In genomic region chr3:172675371-172676193, GRCh38 we compare ENCODE assay signal across 8 cellular contexts. TPM values are rescaled to one million over a fixed set of nuclear protein-coding genes. Genes with fewer than 3 reads are reported as not detected.
A peak's percentile ranks its signal among the peaks of the same experiment; 100 is the strongest.
DNase-seq lines count a peak whose midpoint lies in the region; ATAC-seq, FAIRE-seq and TF ChIP-seq lines count a peak whose summit lies in the region.

No MANE protein-coding gene starts in this region.

- H3K36me3 Mint-ChIP-seq in T-helper 17 cell (ENCODE audit: low read depth) = no peaks in the 10 kb centered on the region

- FAIRE-seq in K562 (lab: Jason Lieb, UNC) = peak; percentile 86

- peak; percentile 19 for DNase-seq in BE2C
- peak; percentile 53 for DNase-seq in GM20000 (ENCODE audit: low spot score)
- DNase-seq in NCI-H226 = peak; percentile 28
- DNase-seq in K562 (ENCODE audit: extremely low read depth in 1 of 4, low spot score in 3 of 4) = peak; percentile 39 to 65 (median 42)
- DNase-seq in left kidney (ENCODE audit: low read depth, low spot score) = peak; percentile 70
- no peak for DNase-seq in putamen (ENCODE audit: low spot score)
- DNase-seq in T-helper 17 cell = no peak

- H3K27me3 ChIP-seq in BE2C = no peaks in the 10 kb centered on the region
- no peaks in the 10 kb centered on the region for H3K27me3 ChIP-seq in K562 (ENCODE audit: control insufficient read depth in 2 of 2, insufficient read depth in 2 of 2, low read length in 2 of 2)

- no peak overlapping the region for H3K4me3 ChIP-seq in BE2C (ENCODE audit: low read depth, low read length)
- H3K4me3 ChIP-seq in K562 = no peak overlapping the region

- no peaks in the 10 kb centered on the region for H3K9me3 ChIP-seq in BE2C
- H3K9me3 ChIP-seq in K562 (replicated peaks; ENCODE audit: control insufficient read depth, insufficient read depth, low read depth, low read length) = no peaks in the 10 kb centered on the region
- no peaks in the 10 kb centered on the region for H3K9me3 ChIP-seq in T-helper 17 cell (ENCODE audit: control insufficient read depth, low read length, poor library complexity, severe bottlenecking)

- no peaks in the 10 kb centered on the region for H3K27me3 Mint-ChIP-seq in T-helper 17 cell

- 14% methylated on average over 7 of the region's 7 CpGs for WGBS in K562 (ENCODE audit: insufficient coverage, low coverage, missing lambda C conversion rate)

- H3K4me1 ChIP-seq in BE2C (no peaks in the 10 kb centered on the region), K562 (replicated peaks in 1 of 2; ENCODE audit: control insufficient read depth in 2 of 2, insufficient read depth in 2 of 2, low read length in 2 of 2) (no peaks in the 10 kb centered on the region)

- TF ChIP-seq RAD21 in K562 (CRISPR knock-in tag; conservative IDR thresholded peaks at IDR 0.05 in 1 of 2, IDR thresholded peaks at IDR 0.05 in 1 of 2) = peak; percentile 28 to 56; a peak in 3 of 4 replicates

- TF ChIP-seq CTCF in BE2C (IDR thresholded peaks at IDR 0.05; ENCODE audit: low read depth, low read length) = peak; percentile 75
- TF ChIP-seq CTCF in GM20000 (IDR thresholded peaks at IDR 0.05; ENCODE audit: extremely low read depth, missing control alignments) = peak; percentile 55
- peak; percentile 32 to 69 (median 64); a peak in 5 of 6 replicates for TF ChIP-seq CTCF in K562 (IDR thresholded peaks at IDR 0.05 in 2 of 3, conservative IDR thresholded peaks at IDR 0.05 in 1 of 3; ENCODE audit: insufficient read depth in 2 of 3, low read depth in 1 of 3, low read length in 3 of 3)

- intact Hi-C loops in K562 (cut with micrococcal nuclease) = loop anchor here (10.0 kb wide), 2 partner anchors 239 to 1711 kb away; no protein-coding TSS in a partner anchor

- no peak for TF ChIP-seq EP300 in K562 (IDR thresholded peaks at IDR 0.05; ENCODE audit: low read length)

- in situ Hi-C loops in K562 (cut with MboI) = no loop called here

- H3K36me3 ChIP-seq in BE2C = no peaks in the 10 kb centered on the region
- no peaks in the 10 kb centered on the region for H3K36me3 ChIP-seq in K562 (ENCODE audit: control insufficient read depth, insufficient read depth, low read length)

- no TSS peak for BruUV-seq in K562 (replicated peaks; lab: Mats Ljungman, UMichigan)

- H3K9me1 ChIP-seq in K562 (ENCODE audit: control insufficient read depth, insufficient read depth, low read length) = no peaks in the 10 kb centered on the region

- TF ChIP-seq POLR2A in K562 (conservative IDR thresholded peaks at IDR 0.05) = no peak

- POLR2A ChIA-PET in K562 (lab: Yijun Ruan, JAX) = no interaction called here

- no peak overlapping the region for H2AFZ ChIP-seq in K562 (ENCODE audit: low read depth, low read length)

- no peak overlapping the region for H3K4me3 Mint-ChIP-seq in T-helper 17 cell

- H3K27ac Mint-ChIP-seq in T-helper 17 cell = no peak overlapping the region

- H3K79me2 ChIP-seq in K562 (ENCODE audit: control insufficient read depth, insufficient read depth, low read length) = no peaks in the 10 kb centered on the region

- H3K4me2 ChIP-seq in K562 (ENCODE audit: insufficient read depth, low read length) = no peak overlapping the region

- ATAC-seq in K562 (peak; percentile 61), HG03521 (IDR thresholded peaks at IDR 0.05; ENCODE audit: unreplicated experiment) (no peak), T-helper 17 cell (no peak)

- CTCF ChIA-PET in K562 (lab: Yijun Ruan, JAX; ENCODE audit: low intra/inter-chr PET ratio) = interaction anchor here (0.8 kb wide), 1 partner anchor 1061 kb away, joined by 4 read pairs; no protein-coding TSS in a partner anchor

- no peak overlapping the region for H3K27ac ChIP-seq in K562 (ENCODE audit: extremely low read depth, low read depth, low read length)

- H3K4me1 Mint-ChIP-seq in T-helper 17 cell = peaks cover 7% of the 10 kb centered on the region

- no peak overlapping the region for H3K9ac ChIP-seq in K562 (ENCODE audit: insufficient read depth in 1 of 2, low read depth in 2 of 2, low read length in 2 of 2)

- H4K20me1 ChIP-seq in K562 (replicated peaks; ENCODE audit: control insufficient read depth, insufficient read depth, low read length) = no peaks in the 10 kb centered on the region

TF ChIP-seq in K562, 482 proteins besides CTCF, POLR2A, EP300 and RAD21:
- no peak for TF ChIP-seq E2F6 (IDR thresholded peaks at IDR 0.05; ENCODE audit: borderline replicate concordance in 1 of 2, extremely low read depth in 1 of 2, insufficient read depth in 1 of 2, insufficient read length in 1 of 2, low read depth in 1 of 2, low read length in 1 of 2, poor library complexity in 1 of 2, severe bottlenecking in 1 of 2)
- TF ChIP-seq KAT7 (CRISPR knock-in tag; IDR thresholded peaks at IDR 0.05; ENCODE audit: borderline replicate concordance) = no peak
- no peak for TF ChIP-seq ZNF764 (CRISPR knock-in tag; IDR thresholded peaks at IDR 0.05; ENCODE audit: low read depth)

RNA-seq across cellular contexts. Expression of gene NCEH1, which starts 35.3 kb away (rescaled TPM):
- polyA plus RNA-seq in BE2C (2012; ENCODE audit: insufficient read depth, insufficient read length, low read depth) = 4.0 TPM
- total RNA-seq in K562 (2011; cell fraction: chromatin; rRNA removed; ENCODE audit: low replicate concordance) = 3.5 and 4.7 TPM in 2 replicates
- total RNA-seq in K562 (2011; cell fraction: nucleolus; rRNA removed) = 7.6 and 9.3 TPM in 2 replicates
- 4.1 and 6.2 TPM in 2 replicates for total RNA-seq in K562 (2011; cell fraction: nucleoplasm; rRNA removed)
- total RNA-seq in K562 (2014; rRNA removed) (1.4 and 1.6 TPM in 2 replicates), K562 (2014; rRNA removed; fragmentation: Illumina TruSeq; extraction: Trizol) (2.8 and 4.0 TPM in 2 replicates), K562 (2015; rRNA removed; fragmentation: Illumina TruSeq; extraction: Trizol) (2.9 and 3.1 TPM in 2 replicates), K562 (2021) (5.0 and 5.2 TPM in 2 replicates), T-helper 17 cell (1 to 10 TPM; 1.0 to 2.4 TPM)
- polyA plus RNA-seq in K562 (2011; rRNA removed) (2.5 and 3.1 TPM in 2 replicates), K562 (2014; fragmentation: Illumina TruSeq; extraction: Trizol) (3.3 and 3.9 TPM in 2 replicates), K562 (2014; fragmentation: Nextera tagmentation; extraction: Ambion mirVana) (1 to 10 TPM; 1.3 to 3.0 TPM), K562 (2014; rRNA removed) (1.8 and 2.8 TPM in 2 replicates)
- polyA plus RNA-seq in K562 (2011; cell fraction: cytosol; rRNA removed) = 1.5 and 1.8 TPM in 2 replicates
- 1.7 and 2.6 TPM in 2 replicates for polyA plus RNA-seq in K562 (2011; cell fraction: nucleus; rRNA removed)
- 2.8 and 3.6 TPM in 2 replicates for polyA plus RNA-seq in K562 (2012)
- polyA minus RNA-seq in K562 (2011; rRNA and poly(A)+ RNA removed) = 4.3 and 4.9 TPM in 2 replicates
- polyA minus RNA-seq in K562 (2011; cell fraction: cytosol; rRNA and poly(A)+ RNA removed) = 2.5 and 2.7 TPM in 2 replicates
- 5.5 and 7.8 TPM in 2 replicates for polyA minus RNA-seq in K562 (2011; cell fraction: nucleus; rRNA and poly(A)+ RNA removed)

Comparison
In these comparisons a context has a peak if more than half of its experiments do, and no peak if none do; other contexts are left out.
1. DNase-seq: peak in BE2C (single experiment), GM20000 (single experiment), NCI-H226 (single experiment), K562 (4 of 4) and left kidney (single experiment); none in putamen (single experiment) and T-helper 17 cell (0 of 3).
2. Peak in every context shown above with its lines, with median percentiles within 50 percentile points of each other: CTCF ChIP-seq.